In genomic region chr3:134029256-134029733, GRCh38 we compare ENCODE assay signal across 8 cellular contexts. TPM values are rescaled to one million over a fixed set of nuclear protein-coding genes. Genes with fewer than 3 reads are reported as not detected.
A peak's percentile ranks its signal among the peaks of the same experiment; 100 is the strongest.
DNase-seq lines count a peak whose midpoint lies in the region; ATAC-seq lines count a peak whose summit lies in the region.

No MANE protein-coding gene starts in this region.

- H3K36me3 Mint-ChIP-seq in activated T-cell treated with anti-CD3 and anti-CD28 coated beads, Interleukin-2, amount 50 U/mL, for 72 hours (ENCODE audit: insufficient read depth in 2 of 2), result no peaks in the 10 kb centered on the region

- peak overlapping the region in 15 of 21 experiments; percentile 14 to 74 (median 58) for H3K27ac ChIP-seq in skin epidermis

- H3K9ac ChIP-seq in iPS-15b (ENCODE audit: low read depth, low read length), result peak overlapping the region; percentile 37

- no peak overlapping the region for H3K27ac Mint-ChIP-seq in activated T-cell treated with anti-CD3 and anti-CD28 coated beads, Interleukin-2, amount 50 U/mL, for 72 hours

- peak overlapping the region; percentile 40 to 82 for H3K4me3 Mint-ChIP-seq in activated T-cell treated with anti-CD3 and anti-CD28 coated beads, Interleukin-2, amount 50 U/mL, for 72 hours

- peaks cover 47% of the 10 kb centered on the region for H3K27me3 Mint-ChIP-seq in activated T-cell treated with anti-CD3 and anti-CD28 coated beads, Interleukin-2, amount 50 U/mL, for 72 hours (ENCODE audit: low read depth)

- H3K27me3 ChIP-seq in iPS-15b (ENCODE audit: control insufficient read depth, insufficient read depth, low read length), result peaks cover 45% of the 10 kb centered on the region

- ATAC-seq in activated T-cell treated with anti-CD3 and anti-CD28 coated beads, Interleukin-2, amount 50 U/mL, for 72 hours (replicated peaks in 1 of 2), result peak; percentile 55 to 60
- no peak for ATAC-seq in HG03139 (IDR thresholded peaks at IDR 0.05; ENCODE audit: unreplicated experiment)

- H3K36me3 ChIP-seq in iPS-15b (ENCODE audit: control insufficient read depth, insufficient read depth, low read length), result no peaks in the 10 kb centered on the region

- H3K4me1 ChIP-seq in iPS-15b (ENCODE audit: control insufficient read depth, insufficient read depth, low read length), result peaks cover 9% of the 10 kb centered on the region

- H3K4me1 Mint-ChIP-seq in activated T-cell treated with anti-CD3 and anti-CD28 coated beads, Interleukin-2, amount 50 U/mL, for 72 hours (ENCODE audit: low read depth), result peaks cover 4% of the 10 kb centered on the region

- DNase-seq in NCI-H2171 treated with DMSO at 0.1 percent for 48 hours (lab: John Stamatoyannopoulos, UW) (peak; percentile 10), NCI-H2171 (lab: John Stamatoyannopoulos, UW) (no peak), DMS153 (lab: John Stamatoyannopoulos, UW) (no peak)
- DNase-seq in activated T-cell treated with anti-CD3 and anti-CD28 coated beads, Interleukin-2, amount 50 U/mL, for 72 hours, result peak in 1 of 2 donors; percentile 8
- DNase-seq in stimulated activated naive CD4-positive, alpha-beta T cell treated with Interleukin-2 at 50 U/mL for 16 hours (lab: John Stamatoyannopoulos, UW), result no peak

- no peaks in the 10 kb centered on the region for H3K9me3 ChIP-seq in iPS-15b (ENCODE audit: control insufficient read depth, insufficient read depth, low read length)

- no peaks in the 10 kb centered on the region for H3K9me3 Mint-ChIP-seq in activated T-cell treated with anti-CD3 and anti-CD28 coated beads, Interleukin-2, amount 50 U/mL, for 72 hours

- peak overlapping the region; percentile 64 for H3K4me3 ChIP-seq in iPS-15b (ENCODE audit: low read depth, low read length)
- H3K4me3 ChIP-seq in skin epidermis, result peak overlapping the region; percentile 35 to 67 (median 48)

RNA-seq across cellular contexts. Expression of gene SLCO2A1, which starts 0.4 kb away (rescaled TPM):
- under 1 TPM in 1 of 2 donors, not detected in 1; 0.10 TPM for total RNA-seq in activated T-cell treated with anti-CD3 and anti-CD28 coated beads, Interleukin-2, amount 50 U/mL, for 72 hours
